Comparison of ENCODE assay signal across 29 cellular contexts in the genomic region with DNA sequence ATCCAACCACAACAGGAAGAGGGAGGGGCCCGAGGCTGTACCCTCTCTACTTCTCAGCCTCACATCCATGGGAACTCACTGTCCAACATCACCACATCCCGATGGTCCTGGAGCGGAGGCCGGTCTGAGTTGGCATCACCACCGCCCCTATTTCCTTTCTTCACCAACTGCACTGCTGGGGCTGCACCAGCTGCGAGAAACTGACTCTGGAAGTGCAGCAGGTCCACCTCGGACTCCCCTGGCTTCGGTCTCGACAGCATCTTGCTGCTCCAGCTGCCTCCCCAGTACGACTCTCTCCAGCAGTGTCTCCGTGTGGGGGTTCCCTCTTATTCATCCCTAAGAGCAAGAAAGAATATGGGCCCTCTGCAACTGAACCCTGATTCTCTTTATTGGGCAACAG. TPM values are rescaled to one million over a fixed set of nuclear protein-coding genes. Genes with fewer than 3 reads are reported as not detected.
"Had no signal": no experiment of that assay in that cellular context is flagged by ENCODE, and none has a peak within 500 bp of the region (broad histone marks: within the 10 kb centered on the region; RNA-seq: fewer than 3 reads in every experiment).

No MANE protein-coding gene starts in this region.

- H3K4me3 ChIP-seq: heart right ventricle, hepatocyte, left lung, lower lobe of right lung, neural progenitor cell, pancreas, prostate gland, skin epidermis, stomach, testis, thyroid gland, transverse colon, upper lobe of right lung had no signal

- H3K4me1 ChIP-seq: heart right ventricle, left lung, lower lobe of right lung, neural progenitor cell, pancreas, prostate gland, stomach, testis, thyroid gland, transverse colon, upper lobe of right lung had no signal

- H3K27ac ChIP-seq: heart right ventricle, hepatocyte, left lung, lower lobe of right lung, neural progenitor cell, pancreas, prostate gland, skin epidermis, stomach, testis, thyroid gland, transverse colon, upper lobe of right lung had no signal

- H3K9ac ChIP-seq: neural progenitor cell had no signal

- H3K27me3 ChIP-seq: heart right ventricle, hepatocyte, left lung, neural progenitor cell, pancreas, stomach, testis, thyroid gland, transverse colon, upper lobe of right lung had no signal

- H2AFZ ChIP-seq: hepatocyte, neural progenitor cell had no signal

- H3K36me3 ChIP-seq: neural progenitor cell had no signal

- H3K4me2 ChIP-seq: hepatocyte, neural progenitor cell had no signal

- ATAC-seq: heart right ventricle; left colon; left lung; lower lobe of right lung; natural killer cell; pancreas; right cardiac atrium; sciatic nerve; stimulated activated naive B cell treated with anti-CD40 and anti-IgM and Interleukin-4, amounts not matched to agents 10 μg/mL and 1 μg/mL and 100 μg/mL, for 72 hours; stimulated activated naive CD8-positive, alpha-beta T cell treated with anti-CD3 and anti-CD28 coated beads, Interleukin-15, Interleukin-2, amounts not matched to agents 100 U/mL and 50 U/mL, for 24 hours; upper lobe of right lung had no signal

- DNase-seq: heart right ventricle; left colon; lower lobe of right lung; mammary epithelial cell; mesenchymal stem cell; naive B cell; natural killer cell; nephron progenitor cell; pancreas; retina; stimulated activated CD4-positive, alpha-beta T cell treated with anti-CD3 and anti-CD28 coated beads, Interleukin-12 subunit alpha, Interleukin-12 subunit beta, amount 100 ng/mL, for 4 hours; stimulated activated CD4-positive, alpha-beta T cell treated with anti-CD3 and anti-CD28 coated beads, Interleukin-15, amount 100 ng/mL, for 24 hours; stimulated activated CD4-positive, alpha-beta T cell treated with anti-CD3 and anti-CD28 coated beads, Interleukin-2, amount 100 ng/mL, for 24 hours; stimulated activated CD4-positive, alpha-beta T cell treated with anti-CD3 and anti-CD28 coated beads, Interleukin-4, amount 100 ng/mL, for 1 hour; stimulated activated naive B cell treated with anti-CD40 and anti-IgM and Interleukin-4, amounts not matched to agents 10 μg/mL and 1 μg/mL and 100 μg/mL, for 72 hours; stimulated activated naive CD8-positive, alpha-beta T cell treated with anti-CD3 and anti-CD28 coated beads, Interleukin-15, Interleukin-2, amounts not matched to agents 100 U/mL and 50 U/mL, for 24 hours; stomach; testis; thyroid gland; transverse colon; upper lobe of right lung had no signal

- H3K9me3 ChIP-seq: heart right ventricle, left lung, lower lobe of right lung, pancreas, prostate gland, stomach, testis, thyroid gland, transverse colon, upper lobe of right lung had no signal

RNA-seq across cellular contexts. Expression of a gene that starts 23.2 kb away (rescaled TPM):
- total RNA-seq: mammary epithelial cell had no signal
- polyA plus RNA-seq: keratinocyte, mammary epithelial cell had no signal

RNA-seq across cellular contexts. Expression of a gene that starts 43.2 kb away (rescaled TPM):
- total RNA-seq: natural killer cell, sciatic nerve had no signal
